ENCODE assay signal across 14 cellular contexts in the genomic region with DNA sequence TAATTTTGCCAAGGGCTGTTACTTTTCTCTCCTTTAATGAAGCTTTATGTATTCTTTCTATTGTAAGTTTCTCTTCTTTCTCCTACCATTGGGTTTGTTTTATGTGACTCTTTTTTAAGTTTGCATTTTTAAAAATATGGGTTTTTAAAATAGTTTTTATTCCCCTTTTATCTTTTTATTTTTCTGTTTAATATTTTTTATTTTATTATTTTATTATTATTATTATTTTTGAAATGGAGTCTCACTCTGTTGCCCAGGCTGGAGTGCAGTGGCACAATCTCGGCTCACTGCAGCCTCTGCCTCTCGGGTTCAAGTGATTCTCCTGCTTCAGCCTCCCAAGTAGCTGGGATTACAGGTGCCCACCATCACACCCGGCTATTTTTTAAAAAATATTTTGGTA. TPM values are rescaled to one million over a fixed set of nuclear protein-coding genes. Genes with fewer than 3 reads are reported as not detected.
"Had no signal": no experiment of that assay in that cellular context is flagged by ENCODE, and none has a peak within 500 bp of the region (broad histone marks: within the 10 kb centered on the region; RNA-seq: fewer than 3 reads in every experiment).

No MANE protein-coding gene starts in this region.

RNA-seq across cellular contexts. Expression of gene AGR2, which starts 34.8 kb away (rescaled TPM):
- total RNA-seq: activated CD4-positive, alpha-beta memory T cell treated with anti-CD3 and anti-CD28 coated beads for 36 hours; activated CD4-positive, alpha-beta T cell treated with anti-CD3 and anti-CD28 coated beads for 36 hours; activated CD4-positive, alpha-beta T cell treated with anti-CD3 and anti-CD28 coated beads, Interleukin-2, amount 10 ng/mL, durations not matched to agents 24 days and 14 days; activated CD8-positive, alpha-beta memory T cell treated with anti-CD3 and anti-CD28 coated beads for 36 hours; activated CD8-positive, alpha-beta memory T cell treated with anti-CD3 and anti-CD28 coated beads, Interleukin-2, amount 10 ng/mL, durations not matched to agents 7 days and 5 days; activated CD8-positive, alpha-beta T cell treated with anti-CD3 and anti-CD28 coated beads, Interleukin-2, amount 10 ng/mL, durations not matched to agents 7 days and 5 days; activated naive CD4-positive, alpha-beta T cell treated with anti-CD3 and anti-CD28 coated beads, Interleukin-2, amount 50 U/mL, for 72 hours; activated naive CD8-positive, alpha-beta T cell treated with anti-CD3 and anti-CD28 coated beads, Interleukin-2, amount 10 ng/mL, durations not matched to agents 7 days and 5 days; ascending aorta; cardiac muscle cell; endodermal cell; esophagus muscularis mucosa; heart left ventricle; T-helper 17 cell had no signal
